10 cellular contexts compared by ENCODE assay signal in the genomic region with DNA sequence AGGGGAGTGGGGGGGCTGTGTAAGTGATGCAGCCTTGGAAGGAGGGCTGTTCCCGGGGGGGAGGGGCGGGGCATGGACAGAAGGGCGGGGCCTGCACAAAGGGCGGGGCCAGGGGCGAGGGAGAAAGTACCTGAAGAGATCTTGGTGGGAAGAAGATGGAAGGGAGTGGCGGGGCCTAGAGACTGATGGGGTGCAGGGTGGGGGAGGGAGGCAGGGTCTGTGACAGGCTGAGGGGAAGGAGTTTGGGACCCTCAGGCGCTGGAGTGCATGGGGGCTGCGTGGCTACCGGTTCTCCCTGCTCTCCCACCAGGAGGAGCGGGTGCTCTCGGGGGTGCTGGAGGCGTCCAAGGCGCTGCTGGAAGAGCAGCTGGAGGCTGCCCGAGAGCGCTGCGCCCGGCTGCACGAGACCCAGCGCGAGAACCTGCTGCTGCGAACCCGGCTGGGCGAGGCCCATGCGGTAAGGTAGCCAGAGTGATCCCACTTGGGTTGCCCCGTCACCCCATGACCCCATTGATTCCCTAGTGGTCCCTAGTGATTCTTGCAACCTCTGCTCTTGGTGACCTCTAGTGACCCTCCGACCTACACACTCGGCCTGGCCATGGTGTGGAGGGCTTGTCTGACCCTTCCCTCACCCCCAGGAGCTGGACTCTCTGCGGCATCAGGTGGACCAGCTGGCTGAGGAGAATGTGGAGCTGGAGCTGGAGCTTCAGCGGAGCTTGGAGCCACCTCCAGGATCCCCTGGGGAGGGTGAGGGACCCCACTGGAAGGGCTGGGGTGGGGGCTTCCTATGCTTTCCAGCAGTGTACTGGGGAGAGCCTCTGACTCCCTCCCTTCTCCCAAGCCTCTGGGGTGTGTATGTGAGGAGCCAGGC. TPM values are rescaled to one million over a fixed set of nuclear protein-coding genes. Genes with fewer than 3 reads are reported as not detected.
A peak's percentile ranks its signal among the peaks of the same experiment; 100 is the strongest.
DNase-seq lines count a peak whose midpoint lies in the region; ATAC-seq, FAIRE-seq and TF ChIP-seq lines count a peak whose summit lies in the region.
"Had no signal": no experiment of that assay in that cellular context is flagged by ENCODE, and none has a peak within 500 bp of the region (broad histone marks: within the 10 kb centered on the region; RNA-seq: fewer than 3 reads in every experiment).

No MANE protein-coding gene starts in this region.

- no peak overlapping the region for H2BK20ac ChIP-seq in H1 (ENCODE audit: low read length)

- no peak overlapping the region for H2BK120ac ChIP-seq in H1 (replicated peaks; ENCODE audit: low read depth, low read length)

- 89% methylated on average over 17 of the region's 29 CpGs; no CpG with 5 or more reads in 1 of the 2 experiments for WGBS in H1 (ENCODE audit: extremely low coverage in 1 of 2, insufficient coverage in 1 of 2, insufficient read length in 1 of 2, insufficient replicate concordance in 2 of 2, low coverage in 1 of 2, low lambda C conversion rate in 2 of 2, missing lambda C conversion rate in 1 of 2), 2 experiments

- no peak for DNase-seq in AG10803 (ENCODE audit: low read depth)
- DNase-seq in H1 (ENCODE audit: low read depth in 1 of 2, low spot score in 2 of 2): no peak
- DNase-seq in natural killer cell treated with Interleukin-12 subunit alpha and Interleukin-12 subunit beta and Interleukin-15 and Interleukin-18, amount 100 ng/mL, for 72 hours (ENCODE audit: low spot score): no peak
- DNase-seq in superior temporal gyrus (ENCODE audit: extremely low spot score): no peak
- no peak for DNase-seq in hippocampal formation (lab: John Stamatoyannopoulos, UW)

- POLR2A ChIA-PET in H1 (lab: Charles Lee; ENCODE audit: partially characterized antibody): interaction anchor here (1.3 to 6.1 kb wide), 7 partner anchors 10 to 58 kb away, joined by 3 to 38 read pairs (median 6); a partner anchor contains a TSS

- H3K23me2 ChIP-seq in H1 (ENCODE audit: low read depth, low read length): peaks cover 11% of the 10 kb centered on the region; the same call in 1 of the 2 replicates

- no peaks in the 10 kb centered on the region for H3K36me3 Mint-ChIP-seq in natural killer cell treated with Interleukin-12 subunit alpha and Interleukin-12 subunit beta and Interleukin-15 and Interleukin-18, amount 100 ng/mL, for 72 hours
- H3K36me3 Mint-ChIP-seq: brain had no signal

- TF ChIP-seq EP300 in H1 (IDR thresholded peaks at IDR 0.05; ENCODE audit: borderline replicate concordance in 1 of 2, low read depth in 2 of 2, low read length in 2 of 2): no peak

- H3K4ac ChIP-seq in H1 (replicated peaks; ENCODE audit: insufficient read length, low read depth, low read length): no peak overlapping the region

- H3K79me1 ChIP-seq in H1 (ENCODE audit: low read depth, low read length): no peaks in the 10 kb centered on the region

- peaks cover 24 to 44% of the 10 kb centered on the region in 2 donors for H3K4me1 Mint-ChIP-seq in natural killer cell treated with Interleukin-12 subunit alpha and Interleukin-12 subunit beta and Interleukin-15 and Interleukin-18, amount 100 ng/mL, for 72 hours (ENCODE audit: low read depth in 2 of 2)

- TF ChIP-seq RAD21 in H1 (IDR thresholded peaks at IDR 0.05 in 1 of 2, conservative IDR thresholded peaks at IDR 0.05 in 1 of 2; ENCODE audit: low read depth in 2 of 2, low read length in 2 of 2): no peak

- H3K27me3 ChIP-seq in HUES6 (ENCODE audit: control insufficient read depth, insufficient read depth, low read length): no peaks in the 10 kb centered on the region
- H3K27me3 ChIP-seq in H1 (replicated peaks in 1 of 4; ENCODE audit: control insufficient read depth in 3 of 4, extremely low read depth in 1 of 4, insufficient read depth in 3 of 4, low read length in 3 of 4): peaks cover 0 to 2% (median 0%) of the 10 kb centered on the region in 4 experiments; a peak in 1 of 7 replicates

- peak overlapping the region; percentile 66 for H3K4me3 Mint-ChIP-seq in natural killer cell treated with Interleukin-12 subunit alpha and Interleukin-12 subunit beta and Interleukin-15 and Interleukin-18, amount 100 ng/mL, for 72 hours

- H2AK5ac ChIP-seq in H1 (ENCODE audit: low read depth, low read length): no peak overlapping the region

- CTCF ChIA-PET in H1 (lab: Charles Lee; ENCODE audit: partially characterized antibody): interaction anchor here (0.6 to 37.6 kb wide), 19 partner anchors 6 to 362 kb away, joined by 3 to 614 read pairs (median 4); a partner anchor contains a TSS

- H4K5ac ChIP-seq in H1 (ENCODE audit: insufficient read length, low read depth, low read length): no peak overlapping the region

- no peak for FAIRE-seq in H1 (lab: Jason Lieb, UNC)

- H3K27ac ChIP-seq in HUES6 (ENCODE audit: low read depth, low read length) (no peak overlapping the region), H1 (ENCODE audit: low read depth, low read length) (no peak overlapping the region)

- H3K9me3 ChIP-seq in HUES6 (ENCODE audit: control insufficient read depth, insufficient read depth, low read depth, low read length): no peaks in the 10 kb centered on the region
- no peaks in the 10 kb centered on the region for H3K9me3 ChIP-seq in H1 (ENCODE audit: insufficient read depth in 2 of 2, low read depth in 1 of 2, low read length in 1 of 2)

- no peak for TF ChIP-seq CTCF in AG10803 (conservative IDR thresholded peaks at IDR 0.05; ENCODE audit: low read length)
- no peak for TF ChIP-seq CTCF in H1 (IDR thresholded peaks at IDR 0.05; ENCODE audit: control extremely low read depth in 1 of 3, insufficient read depth in 1 of 3, low read depth in 1 of 3, low read length in 3 of 3)

- no peak overlapping the region for H3K14ac ChIP-seq in H1 (ENCODE audit: insufficient read length)

- peak overlapping the region; percentile 50; the same call in 1 of the 2 replicates for H2BK12ac ChIP-seq in H1 (ENCODE audit: low read depth, low read length)

- H3K9me3 Mint-ChIP-seq in natural killer cell treated with Interleukin-12 subunit alpha and Interleukin-12 subunit beta and Interleukin-15 and Interleukin-18, amount 100 ng/mL, for 72 hours: no peaks in the 10 kb centered on the region
- H3K9me3 Mint-ChIP-seq: activated B cell treated with CpG ODN at 0.5 μM for 24 hours had no signal

- no peak overlapping the region for H3K56ac ChIP-seq in H1 (replicated peaks; ENCODE audit: insufficient read length, low read depth, low read length)

- H3K9ac ChIP-seq in HUES6 (ENCODE audit: low read length) (no peak overlapping the region), H1 (replicated peaks in 1 of 4; ENCODE audit: extremely low read depth in 1 of 4, low read depth in 3 of 4, low read length in 3 of 4) (no peak overlapping the region)

- H3K4me2 ChIP-seq in H1 (ENCODE audit: insufficient read depth in 1 of 2, low read depth in 2 of 2, low read length in 2 of 2): peak overlapping the region; percentile 71 to 78; a peak in 3 of 4 replicates

- H3K23ac ChIP-seq in H1 (ENCODE audit: insufficient read length): no peak overlapping the region

- H4K20me1 ChIP-seq in H1 (replicated peaks in 1 of 2; ENCODE audit: control insufficient read depth in 1 of 2, insufficient read depth in 2 of 2, low read length in 2 of 2): peaks cover 0 to 2% of the 10 kb centered on the region in 2 experiments

- H3K27me3 Mint-ChIP-seq in natural killer cell treated with Interleukin-12 subunit alpha and Interleukin-12 subunit beta and Interleukin-15 and Interleukin-18, amount 100 ng/mL, for 72 hours: no peaks in the 10 kb centered on the region
- H3K27me3 Mint-ChIP-seq: activated B cell treated with CpG ODN at 0.5 μM for 24 hours had no signal

- no peak for TF ChIP-seq POLR2A in H1 (IDR thresholded peaks at IDR 0.05; ENCODE audit: control extremely low read depth in 1 of 2, low read depth in 2 of 2, low read length in 2 of 2)

- H3K36me3 ChIP-seq in HUES6 (ENCODE audit: control insufficient read depth, insufficient read depth, low read length) (no peaks in the 10 kb centered on the region), H1 (ENCODE audit: control insufficient read depth in 2 of 4, insufficient read depth in 4 of 4, low read length in 3 of 4) (no peaks in the 10 kb centered on the region)

- H3K4me1 ChIP-seq in HUES6 (ENCODE audit: control insufficient read depth, insufficient read depth, low read length) (peaks cover 20% of the 10 kb centered on the region), H1 (replicated peaks in 1 of 4; ENCODE audit: control insufficient read depth in 3 of 4, insufficient read depth in 4 of 4, low read length in 3 of 4) (peaks cover 0 to 23% (median 17%) of the 10 kb centered on the region in 4 experiments; a peak in 6 of 7 replicates)

- H2AFZ ChIP-seq in H1 (ENCODE audit: low read length): no peak overlapping the region

- H4K8ac ChIP-seq in H1 (ENCODE audit: extremely low read depth, insufficient read depth, low read length): no peak overlapping the region

- no peak overlapping the region for H2BK5ac ChIP-seq in H1 (ENCODE audit: low read depth, low read length)

- H2BK15ac ChIP-seq in H1 (ENCODE audit: low read length): no peak overlapping the region; the same call in 1 of the 2 replicates

- no peak for ATAC-seq in natural killer cell treated with Interleukin-12 subunit alpha and Interleukin-12 subunit beta and Interleukin-15 and Interleukin-18, amount 100 ng/mL, for 72 hours
- ATAC-seq in GM18517 (IDR thresholded peaks at IDR 0.05; ENCODE audit: unreplicated experiment) (no peak), GM19395 (IDR thresholded peaks at IDR 0.05; ENCODE audit: unreplicated experiment) (no peak)

- no peaks in the 10 kb centered on the region for H3K79me2 ChIP-seq in H1 (ENCODE audit: control insufficient read depth in 1 of 2, insufficient read depth in 2 of 2, low read length in 2 of 2)

- H3K27ac Mint-ChIP-seq in natural killer cell treated with Interleukin-12 subunit alpha and Interleukin-12 subunit beta and Interleukin-15 and Interleukin-18, amount 100 ng/mL, for 72 hours: no peak overlapping the region
- H3K27ac Mint-ChIP-seq: activated B cell treated with CpG ODN at 0.5 μM for 24 hours had no signal

- no peak overlapping the region for H4K91ac ChIP-seq in H1 (replicated peaks; ENCODE audit: insufficient read length, low read length)

- H3K18ac ChIP-seq in H1 (ENCODE audit: extremely low read depth, low read length): no peak overlapping the region

- H3K4me3 ChIP-seq in AG10803 (ENCODE audit: low read length): peak overlapping the region; percentile 29; the same call in 1 of the 2 replicates
- H3K4me3 ChIP-seq in HUES6 (ENCODE audit: low read depth, low read length): peak overlapping the region; percentile 63
- peak overlapping the region; percentile 0 to 69 (median 27); a peak in 5 of 8 replicates for H3K4me3 ChIP-seq in H1 (ENCODE audit: extremely low read depth in 1 of 4, insufficient read depth in 2 of 4, low read depth in 3 of 4, low read length in 4 of 4)

RNA-seq across cellular contexts. Expression of a gene that starts 3.1 kb away (rescaled TPM):
- 11.2 and 12.5 TPM in 2 replicates for total RNA-seq in H1 (2021; fragmentation: NEBNext Ultra II Directional; extraction: Animal tissue kit (Norgen Biotek cat#: 25700))
- 5.9 and 7.9 TPM in 2 replicates for polyA plus RNA-seq in H1 (2011; rRNA removed)
- 10.0 TPM for polyA plus RNA-seq in H1 (2011; cell fraction: cytosol; rRNA removed)
- polyA plus RNA-seq in H1 (2011; cell fraction: nucleus; rRNA removed): 36.8 TPM
- polyA plus RNA-seq in H1 (2012, experiment 1 of 2): 12.4 to 18.6 TPM (median 15.8 TPM) in 4 replicates
- 5.3 TPM for polyA plus RNA-seq in H1 (2012, experiment 2 of 2)
- polyA plus RNA-seq in H1 (2013, experiment 1 of 2): 7.4 TPM
- polyA plus RNA-seq in H1 (2013, experiment 2 of 2): 6.3 TPM
- 1.1 and 1.8 TPM in 2 replicates for polyA minus RNA-seq in H1 (2011; rRNA and poly(A)+ RNA removed)
- 6.3 TPM for polyA minus RNA-seq in H1 (2011; cell fraction: cytosol; rRNA and poly(A)+ RNA removed)
- polyA minus RNA-seq in H1 (2011; cell fraction: nucleus; rRNA and poly(A)+ RNA removed): 5.4 TPM
- total RNA-seq in natural killer cell treated with Interleukin-12 subunit alpha and Interleukin-12 subunit beta and Interleukin-15 and Interleukin-18, amount 100 ng/mL, for 72 hours: 100 to 1,000 TPM; 172 to 224 TPM

RNA-seq across cellular contexts. Expression of a gene that starts 15.9 kb away (rescaled TPM):
- total RNA-seq in H1 (2021; fragmentation: NEBNext Ultra II Directional; extraction: Animal tissue kit (Norgen Biotek cat#: 25700)): 12.6 and 13.2 TPM in 2 replicates
- 8.2 and 12.1 TPM in 2 replicates for polyA plus RNA-seq in H1 (2011; rRNA removed)
- 11.5 TPM for polyA plus RNA-seq in H1 (2011; cell fraction: cytosol; rRNA removed)
- 27.8 TPM for polyA plus RNA-seq in H1 (2011; cell fraction: nucleus; rRNA removed)
- 8.5 to 14.4 TPM (median 12.2 TPM) in 4 replicates for polyA plus RNA-seq in H1 (2012, experiment 1 of 2)
- polyA plus RNA-seq in H1 (2012, experiment 2 of 2): 7.6 TPM
- 5.0 TPM for polyA plus RNA-seq in H1 (2013, experiment 1 of 2)
- polyA plus RNA-seq in H1 (2013, experiment 2 of 2): 5.5 TPM
- 8.6 and 9.0 TPM in 2 replicates for polyA minus RNA-seq in H1 (2011; rRNA and poly(A)+ RNA removed)
- polyA minus RNA-seq in H1 (2011; cell fraction: cytosol; rRNA and poly(A)+ RNA removed): 12.0 TPM
- polyA minus RNA-seq in H1 (2011; cell fraction: nucleus; rRNA and poly(A)+ RNA removed): 17.0 TPM
- 10 to 100 TPM; 20.7 to 29.5 TPM for total RNA-seq in natural killer cell treated with Interleukin-12 subunit alpha and Interleukin-12 subunit beta and Interleukin-15 and Interleukin-18, amount 100 ng/mL, for 72 hours

RNA-seq across cellular contexts. Expression of a gene that starts 25.2 kb away (rescaled TPM):
- total RNA-seq in H1 (2021; fragmentation: NEBNext Ultra II Directional; extraction: Animal tissue kit (Norgen Biotek cat#: 25700)): 201 and 225 TPM in 2 replicates
- polyA plus RNA-seq in H1 (2011; rRNA removed): 582 and 631 TPM in 2 replicates
- polyA plus RNA-seq in H1 (2011; cell fraction: cytosol; rRNA removed): 623 TPM
- polyA plus RNA-seq in H1 (2011; cell fraction: nucleus; rRNA removed): 281 TPM
- 323 to 414 TPM (median 375 TPM) in 4 replicates for polyA plus RNA-seq in H1 (2012, experiment 1 of 2)
- polyA plus RNA-seq in H1 (2012, experiment 2 of 2): 341 TPM
- 135 TPM for polyA plus RNA-seq in H1 (2013, experiment 1 of 2)
- polyA plus RNA-seq in H1 (2013, experiment 2 of 2): 134 TPM
- 60.4 and 79.8 TPM in 2 replicates for polyA minus RNA-seq in H1 (2011; rRNA and poly(A)+ RNA removed)
- 77.1 TPM for polyA minus RNA-seq in H1 (2011; cell fraction: cytosol; rRNA and poly(A)+ RNA removed)
- polyA minus RNA-seq in H1 (2011; cell fraction: nucleus; rRNA and poly(A)+ RNA removed): 54.4 TPM
- total RNA-seq in natural killer cell treated with Interleukin-12 subunit alpha and Interleukin-12 subunit beta and Interleukin-15 and Interleukin-18, amount 100 ng/mL, for 72 hours: 100 to 1,000 TPM in 1 of 2 donors, 10 to 100 TPM in 1; 83.5 to 116 TPM

RNA-seq across cellular contexts. Expression of a gene that starts 25.7 kb away (rescaled TPM):
- total RNA-seq in H1 (2021; fragmentation: NEBNext Ultra II Directional; extraction: Animal tissue kit (Norgen Biotek cat#: 25700)): 300 and 326 TPM in 2 replicates
- polyA plus RNA-seq in H1 (2011; rRNA removed): 650 and 707 TPM in 2 replicates
- polyA plus RNA-seq in H1 (2011; cell fraction: cytosol; rRNA removed): 604 TPM
- 183 TPM for polyA plus RNA-seq in H1 (2011; cell fraction: nucleus; rRNA removed)
- polyA plus RNA-seq in H1 (2012, experiment 1 of 2): 380 to 473 TPM (median 438 TPM) in 4 replicates
- polyA plus RNA-seq in H1 (2012, experiment 2 of 2): 1,230 TPM
- 542 TPM for polyA plus RNA-seq in H1 (2013, experiment 1 of 2)
- 524 TPM for polyA plus RNA-seq in H1 (2013, experiment 2 of 2)
- 31.9 and 44.7 TPM in 2 replicates for polyA minus RNA-seq in H1 (2011; rRNA and poly(A)+ RNA removed)
- polyA minus RNA-seq in H1 (2011; cell fraction: cytosol; rRNA and poly(A)+ RNA removed): 101 TPM
- 54.3 TPM for polyA minus RNA-seq in H1 (2011; cell fraction: nucleus; rRNA and poly(A)+ RNA removed)
- total RNA-seq in natural killer cell treated with Interleukin-12 subunit alpha and Interleukin-12 subunit beta and Interleukin-15 and Interleukin-18, amount 100 ng/mL, for 72 hours: 100 to 1,000 TPM; 171 to 203 TPM

RNA-seq across cellular contexts. Expression of a gene that starts 37.8 kb away (rescaled TPM):
- total RNA-seq in H1 (2021; fragmentation: NEBNext Ultra II Directional; extraction: Animal tissue kit (Norgen Biotek cat#: 25700)): 36.1 and 37.0 TPM in 2 replicates
- 18.2 and 20.9 TPM in 2 replicates for polyA plus RNA-seq in H1 (2011; rRNA removed)
- 24.8 TPM for polyA plus RNA-seq in H1 (2011; cell fraction: cytosol; rRNA removed)
- 29.9 TPM for polyA plus RNA-seq in H1 (2011; cell fraction: nucleus; rRNA removed)
- polyA plus RNA-seq in H1 (2012, experiment 1 of 2): 24.8 to 32.6 TPM (median 31.0 TPM) in 4 replicates
- 28.6 TPM for polyA plus RNA-seq in H1 (2012, experiment 2 of 2)
- 13.1 TPM for polyA plus RNA-seq in H1 (2013, experiment 1 of 2)
- polyA plus RNA-seq in H1 (2013, experiment 2 of 2): 13.3 TPM
- polyA minus RNA-seq in H1 (2011; rRNA and poly(A)+ RNA removed): 9.2 and 9.3 TPM in 2 replicates
- 19.5 TPM for polyA minus RNA-seq in H1 (2011; cell fraction: cytosol; rRNA and poly(A)+ RNA removed)
- polyA minus RNA-seq in H1 (2011; cell fraction: nucleus; rRNA and poly(A)+ RNA removed): 13.9 TPM
- total RNA-seq in natural killer cell treated with Interleukin-12 subunit alpha and Interleukin-12 subunit beta and Interleukin-15 and Interleukin-18, amount 100 ng/mL, for 72 hours: 100 to 1,000 TPM in 1 of 2 donors, 10 to 100 TPM in 1; 67.2 to 116 TPM

Comparison
In these comparisons a context has a peak if more than half of its experiments do, and no peak if none do; other contexts are left out.
1. RNA of a gene that starts 3.1 kb away (total RNA-seq): 172 to 224 TPM in natural killer cell treated with Interleukin-12 subunit alpha and Interleukin-12 subunit beta and Interleukin-15 and Interleukin-18, amount 100 ng/mL, for 72 hours; 11.2 to 12.5 TPM in H1; every median in the first group is over 10 times any median in the second.
2. Peak in every context shown above with its lines, with median percentiles within 50 percentile points of each other: H3K4me3 ChIP-seq.